ENCODE assay signal across 22 cellular contexts in the genomic region with DNA sequence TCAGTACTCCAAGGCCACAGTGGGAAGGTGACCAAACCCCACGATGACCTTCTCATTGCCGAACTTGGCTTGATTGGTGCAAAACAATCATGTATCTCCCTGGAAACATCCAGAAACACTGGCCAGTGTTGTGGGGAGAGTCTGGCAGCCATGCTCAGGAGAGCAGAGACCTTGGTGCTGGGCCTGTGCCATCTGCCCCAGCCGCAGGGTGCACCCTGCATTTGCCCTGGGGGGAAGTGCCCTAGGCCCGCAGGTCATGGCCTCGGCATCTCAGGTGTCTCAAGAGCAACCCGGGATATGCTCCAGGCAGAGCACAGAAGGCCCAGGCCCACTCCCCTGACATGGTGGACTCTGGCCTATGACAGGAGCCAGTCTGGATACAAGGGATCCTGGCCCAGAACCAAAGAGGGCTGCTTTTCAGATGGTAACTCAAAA. TPM values are rescaled to one million over a fixed set of nuclear protein-coding genes. Genes with fewer than 3 reads are reported as not detected.
A peak's percentile ranks its signal among the peaks of the same experiment; 100 is the strongest.
DNase-seq lines count a peak whose midpoint lies in the region; ATAC-seq and TF ChIP-seq lines count a peak whose summit lies in the region.
"Had no signal": no experiment of that assay in that cellular context is flagged by ENCODE, and none has a peak within 500 bp of the region (broad histone marks: within the 10 kb centered on the region; RNA-seq: fewer than 3 reads in every experiment).

No MANE protein-coding gene starts in this region.

- H3K36me3 ChIP-seq in ascending aorta (no peaks in the 10 kb centered on the region), thoracic aorta (no peaks in the 10 kb centered on the region)
- H3K36me3 ChIP-seq: BLaER1 treated with 17β-estradiol and CSF1 and Interleukin-3, amounts not matched to agents 10 nM and 100 nM had no signal

- no peaks in the 10 kb centered on the region for H3K27me3 ChIP-seq in ascending aorta
- H3K27me3 ChIP-seq in thoracic aorta (replicated peaks; ENCODE audit: insufficient read depth): no peaks in the 10 kb centered on the region

- H3K4me3 ChIP-seq in ascending aorta (no peak overlapping the region), coronary artery (no peak overlapping the region), thoracic aorta (no peak overlapping the region)
- H3K4me3 ChIP-seq: BLaER1 treated with 17β-estradiol and CSF1 and Interleukin-3, amounts not matched to agents 10 nM and 100 nM had no signal

- ATAC-seq in left lobe of liver (peak; percentile 56), thoracic aorta (ENCODE audit: insufficient number of reproducible peaks, low FRiP score, low read depth) (no peak), HG02852 (IDR thresholded peaks at IDR 0.05; ENCODE audit: unreplicated experiment) (no peak), HG02623 (IDR thresholded peaks at IDR 0.05; ENCODE audit: unreplicated experiment) (no peak)
- ATAC-seq: HCT116 had no signal

- H3K9me3 ChIP-seq in ascending aorta (no peaks in the 10 kb centered on the region), thoracic aorta (no peaks in the 10 kb centered on the region)
- H3K9me3 ChIP-seq: BLaER1 treated with 17β-estradiol and CSF1 and Interleukin-3, amounts not matched to agents 10 nM and 100 nM; Caco-2 had no signal

- DNase-seq in ascending aorta (ENCODE audit: low spot score in 2 of 2): no peak
- DNase-seq in coronary artery (ENCODE audit: low spot score): no peak
- DNase-seq in left lobe of liver (ENCODE audit: low spot score): no peak
- no peak for DNase-seq in thoracic aorta (ENCODE audit: low spot score)
- DNase-seq in 8988T: no peak
- DNase-seq in NCI-H2196 treated with DMSO at 0.1 percent for 48 hours (lab: John Stamatoyannopoulos, UW; ENCODE audit: unreplicated experiment): no peak
- DNase-seq: ACHN; Caco-2; CD4-positive, alpha-beta memory T cell; DND-41; GOT3; Kasumi-1; NCI-H1694 treated with DMSO at 0.1 percent for 48 hours; NCI-H2081 treated with DMSO at 0.1 percent for 48 hours; NCI-H2171 treated with DMSO at 0.1 percent for 48 hours; NCI-H446 treated with DMSO at 0.1 percent for 48 hours; NCI-H526 treated with DMSO at 0.1 percent for 48 hours; OCI-M1 had no signal

- intact Hi-C loops in ascending aorta (cut with DNase I): no loop called here

- H3K4me1 ChIP-seq in ascending aorta (peaks cover 33 to 60% of the 10 kb centered on the region in 2 donors), thoracic aorta (ENCODE audit: control insufficient read depth in 1 of 2, low read depth in 2 of 2) (peaks cover 43 to 81% of the 10 kb centered on the region in 2 donors)
- H3K4me1 ChIP-seq: Caco-2 had no signal

- TF ChIP-seq CTCF in ascending aorta (IDR thresholded peaks at IDR 0.05) (no peak), coronary artery (IDR thresholded peaks at IDR 0.05) (no peak), thoracic aorta (IDR thresholded peaks at IDR 0.05) (no peak)

- peak overlapping the region; percentile 87 to 97 for H3K27ac ChIP-seq in ascending aorta
- H3K27ac ChIP-seq in coronary artery: peak overlapping the region; percentile 68 to 95
- H3K27ac ChIP-seq in thoracic aorta: peak overlapping the region; percentile 74 to 88
- H3K27ac ChIP-seq: BLaER1 treated with 17β-estradiol and CSF1 and Interleukin-3, amounts not matched to agents 10 nM and 100 nM had no signal

RNA-seq across cellular contexts. Expression of a gene that starts 23.7 kb away (rescaled TPM):
- total RNA-seq in ascending aorta (252 TPM), left lobe of liver (18.7 TPM), thoracic aorta (100 to 1,000 TPM in 1 of 2 donors, 10 to 100 TPM in 1; 95.0 to 165 TPM)

RNA-seq across cellular contexts. Expression of a gene that starts 28.0 kb away (rescaled TPM):
- total RNA-seq in ascending aorta (26.3 TPM), left lobe of liver (12.5 TPM), thoracic aorta (100 to 1,000 TPM in 1 of 2 donors, 10 to 100 TPM in 1; 48.7 to 109 TPM)

RNA-seq across cellular contexts. Expression of a gene that starts 51.3 kb away (rescaled TPM):
- 46.0 TPM for total RNA-seq in ascending aorta
- total RNA-seq in left lobe of liver: 44.6 TPM
- 10 to 100 TPM; 27.4 to 37.6 TPM for total RNA-seq in thoracic aorta

RNA-seq across cellular contexts. Expression of a gene that starts 51.4 kb away (rescaled TPM):
- 150 TPM for total RNA-seq in ascending aorta
- total RNA-seq in left lobe of liver: 145 TPM
- total RNA-seq in thoracic aorta: 100 to 1,000 TPM; 230 to 300 TPM
